Comparison of ENCODE assay signal across 1 cellular context in genomic region chr16:5097470-5098220, GRCh38.
TF ChIP-seq lines count a peak whose summit lies in the region.
"Not testable (repeated sequence)": the region's sequence is repeated elsewhere in the genome, so short reads cannot be mapped to it uniquely, and the experiment has no call there.

Gene EEF2KMT, minus strand, starts transcription at chr16:5097795. Its CDS starts 56 bp downstream, at chr16:5097739.

TF ChIP-seq in HepG2, 621 proteins besides CTCF, POLR2A, EP300 and RAD21 (continued from another document and continues in another):
- peak; percentile 98 for TF ChIP-seq ARID4A (CRISPR knock-in tag; IDR thresholded peaks at IDR 0.05; ENCODE audit: borderline replicate concordance)
- peak; percentile 93 for TF ChIP-seq ZNF275 (CRISPR knock-in tag; IDR thresholded peaks at IDR 0.05; ENCODE audit: borderline replicate concordance)
- 0 out of 2 replicates have a peak, but pooled peaks have one; percentile 71 for TF ChIP-seq ZNF746 (CRISPR knock-in tag; IDR thresholded peaks at IDR 0.05)
- TF ChIP-seq ARNTL (CRISPR knock-in tag; IDR thresholded peaks at IDR 0.05) = peak; percentile 85
- TF ChIP-seq ZBTB7A (CRISPR knock-in tag; IDR thresholded peaks at IDR 0.05) = peak; percentile 90
- not testable (repeated sequence) for TF ChIP-seq HNF4G (IDR thresholded peaks at IDR 0.05; ENCODE audit: borderline replicate concordance, low read depth, low read length); MAZ (IDR thresholded peaks at IDR 0.05; ENCODE audit: borderline replicate concordance, low read depth, low read length); ZHX2 (CRISPR knock-in tag; IDR thresholded peaks at IDR 0.05; ENCODE audit: borderline replicate concordance)
- peak; percentile 83; the same call in 1 of the 2 replicates for TF ChIP-seq HNF4G (CRISPR knock-in tag; IDR thresholded peaks at IDR 0.05; ENCODE audit: borderline replicate concordance, low read depth)
- peak; percentile 81 for TF ChIP-seq KMT2B (CRISPR knock-in tag; IDR thresholded peaks at IDR 0.05)
- peak; percentile 87 for TF ChIP-seq ZNF317 (CRISPR knock-in tag; IDR thresholded peaks at IDR 0.05)
- TF ChIP-seq IRX3 (CRISPR knock-in tag; IDR thresholded peaks at IDR 0.05; ENCODE audit: borderline replicate concordance, low read depth) = 0 out of 2 replicates have a peak, but pooled peaks have one; percentile 38
- TF ChIP-seq SMAD1 (CRISPR knock-in tag; IDR thresholded peaks at IDR 0.05; ENCODE audit: borderline replicate concordance, low read depth) = peak; percentile 90; the same call in 1 of the 2 replicates
- TF ChIP-seq MAX (IDR thresholded peaks at IDR 0.05) = peak; percentile 82
- peak; percentile 59 for TF ChIP-seq ZNF451 (CRISPR knock-in tag; IDR thresholded peaks at IDR 0.05)
- TF ChIP-seq ZNF772 (CRISPR knock-in tag; IDR thresholded peaks at IDR 0.05) = peak; percentile 84
- TF ChIP-seq, protein P1, sequence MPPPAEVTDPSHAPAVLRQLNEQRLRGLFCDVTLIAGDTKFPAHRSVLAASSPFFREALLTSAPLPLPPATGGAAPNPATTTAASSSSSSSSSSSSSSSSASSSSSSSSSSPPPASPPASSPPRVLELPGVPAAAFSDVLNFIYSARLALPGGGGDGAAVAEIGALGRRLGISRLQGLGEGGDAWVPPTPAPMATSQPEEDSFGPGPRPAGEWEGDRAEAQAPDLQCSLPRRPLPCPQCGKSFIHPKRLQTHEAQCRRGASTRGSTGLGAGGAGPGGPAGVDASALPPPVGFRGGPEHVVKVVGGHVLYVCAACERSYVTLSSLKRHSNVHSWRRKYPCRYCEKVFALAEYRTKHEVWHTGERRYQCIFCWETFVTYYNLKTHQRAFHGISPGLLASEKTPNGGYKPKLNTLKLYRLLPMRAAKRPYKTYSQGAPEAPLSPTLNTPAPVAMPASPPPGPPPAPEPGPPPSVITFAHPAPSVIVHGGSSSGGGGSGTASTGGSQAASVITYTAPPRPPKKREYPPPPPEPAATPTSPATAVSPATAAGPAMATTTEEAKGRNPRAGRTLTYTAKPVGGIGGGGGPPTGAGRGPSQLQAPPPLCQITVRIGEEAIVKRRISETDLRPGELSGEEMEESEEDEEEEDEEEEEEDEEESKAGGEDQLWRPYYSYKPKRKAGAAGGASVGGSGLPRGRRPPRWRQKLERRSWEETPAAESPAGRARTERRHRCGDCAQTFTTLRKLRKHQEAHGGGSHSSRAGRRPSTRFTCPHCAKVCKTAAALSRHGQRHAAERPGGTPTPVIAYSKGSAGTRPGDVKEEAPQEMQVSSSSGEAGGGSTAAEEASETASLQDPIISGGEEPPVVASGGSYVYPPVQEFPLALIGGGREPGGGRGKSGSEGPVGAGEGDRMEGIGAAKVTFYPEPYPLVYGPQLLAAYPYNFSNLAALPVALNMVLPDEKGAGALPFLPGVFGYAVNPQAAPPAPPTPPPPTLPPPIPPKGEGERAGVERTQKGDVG (CRISPR knock-in tag; IDR thresholded peaks at IDR 0.05; ENCODE audit: borderline replicate concordance) = 0 out of 2 replicates have a peak, but pooled peaks have one; percentile 57
- TF ChIP-seq, protein P2, sequence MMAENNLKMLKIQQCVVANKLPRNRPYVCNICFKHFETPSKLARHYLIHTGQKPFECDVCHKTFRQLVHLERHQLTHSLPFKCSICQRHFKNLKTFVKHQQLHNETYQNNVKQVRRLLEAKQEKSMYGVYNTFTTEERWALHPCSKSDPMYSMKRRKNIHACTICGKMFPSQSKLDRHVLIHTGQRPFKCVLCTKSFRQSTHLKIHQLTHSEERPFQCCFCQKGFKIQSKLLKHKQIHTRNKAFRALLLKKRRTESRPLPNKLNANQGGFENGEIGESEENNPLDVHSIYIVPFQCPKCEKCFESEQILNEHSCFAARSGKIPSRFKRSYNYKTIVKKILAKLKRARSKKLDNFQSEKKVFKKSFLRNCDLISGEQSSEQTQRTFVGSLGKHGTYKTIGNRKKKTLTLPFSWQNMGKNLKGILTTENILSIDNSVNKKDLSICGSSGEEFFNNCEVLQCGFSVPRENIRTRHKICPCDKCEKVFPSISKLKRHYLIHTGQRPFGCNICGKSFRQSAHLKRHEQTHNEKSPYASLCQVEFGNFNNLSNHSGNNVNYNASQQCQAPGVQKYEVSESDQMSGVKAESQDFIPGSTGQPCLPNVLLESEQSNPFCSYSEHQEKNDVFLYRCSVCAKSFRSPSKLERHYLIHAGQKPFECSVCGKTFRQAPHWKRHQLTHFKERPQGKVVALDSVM (CRISPR knock-in tag; IDR thresholded peaks at IDR 0.05) = peak; percentile 69; the same call in 1 of the 2 replicates
- TF ChIP-seq MAZ (CRISPR knock-in tag; IDR thresholded peaks at IDR 0.05; ENCODE audit: low read depth) = peak; percentile 67; the same call in 1 of the 2 replicates
- TF ChIP-seq STAG1 (CRISPR knock-in tag; IDR thresholded peaks at IDR 0.05) = peak; percentile 55
- peak; percentile 90; the same call in 1 of the 2 replicates for TF ChIP-seq DMAP1 (CRISPR knock-in tag; IDR thresholded peaks at IDR 0.05)
- peak; percentile 94 for TF ChIP-seq ZNF546 (CRISPR knock-in tag; conservative IDR thresholded peaks at IDR 0.05)
- TF ChIP-seq ZFAT (CRISPR knock-in tag; conservative IDR thresholded peaks at IDR 0.05) = peak; percentile 81
- TF ChIP-seq PAX8 (CRISPR knock-in tag; IDR thresholded peaks at IDR 0.05; ENCODE audit: borderline replicate concordance) = peak; percentile 97
- TF ChIP-seq THAP11 (CRISPR knock-in tag; IDR thresholded peaks at IDR 0.05) = peak; percentile 71
- peak; percentile 85 for TF ChIP-seq POGZ (CRISPR knock-in tag; IDR thresholded peaks at IDR 0.05)
- 0 out of 2 replicates have a peak, but pooled peaks have one; percentile 32 for TF ChIP-seq KDM3A (CRISPR knock-in tag; IDR thresholded peaks at IDR 0.05; ENCODE audit: low read depth)
- TF ChIP-seq ZC3H13 (CRISPR knock-in tag; IDR thresholded peaks at IDR 0.05) = peak; percentile 89
- TF ChIP-seq NFKBIZ (CRISPR knock-in tag; IDR thresholded peaks at IDR 0.05) = peak; percentile 40; the same call in 1 of the 2 replicates
- TF ChIP-seq SALL1 (CRISPR knock-in tag; IDR thresholded peaks at IDR 0.05) = peak; percentile 61; the same call in 1 of the 2 replicates
- TF ChIP-seq ZNF235 (CRISPR knock-in tag; IDR thresholded peaks at IDR 0.05; ENCODE audit: borderline replicate concordance) = peak; percentile 98; the same call in 1 of the 2 replicates
- 0 out of 2 replicates have a peak, but pooled peaks have one; percentile 56 for TF ChIP-seq ZBTB38 (CRISPR knock-in tag; IDR thresholded peaks at IDR 0.05)
- peak; percentile 38; the same call in 1 of the 2 replicates for TF ChIP-seq ZMYM4 (CRISPR knock-in tag; IDR thresholded peaks at IDR 0.05)
- peak; percentile 78 for TF ChIP-seq ZHX2 (IDR thresholded peaks at IDR 0.05; ENCODE audit: low read depth)
- TF ChIP-seq, protein P3, sequence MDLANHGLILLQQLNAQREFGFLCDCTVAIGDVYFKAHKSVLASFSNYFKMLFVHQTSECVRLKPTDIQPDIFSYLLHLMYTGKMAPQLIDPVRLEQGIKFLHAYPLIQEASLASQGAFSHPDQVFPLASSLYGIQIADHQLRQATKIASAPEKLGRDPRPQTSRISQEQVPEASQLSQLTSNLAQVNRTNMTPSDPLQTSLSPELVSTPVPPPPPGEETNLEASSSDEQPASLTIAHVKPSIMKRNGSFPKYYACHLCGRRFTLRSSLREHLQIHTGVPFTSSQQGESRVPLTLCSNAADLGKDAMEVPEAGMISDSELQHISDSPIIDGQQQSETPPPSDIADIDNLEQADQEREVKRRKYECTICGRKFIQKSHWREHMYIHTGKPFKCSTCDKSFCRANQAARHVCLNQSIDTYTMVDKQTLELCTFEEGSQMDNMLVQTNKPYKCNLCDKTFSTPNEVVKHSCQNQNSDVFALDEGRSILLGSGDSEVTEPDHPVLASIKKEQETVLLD (CRISPR knock-in tag; IDR thresholded peaks at IDR 0.05; ENCODE audit: low read depth) = 0 out of 2 replicates have a peak, but pooled peaks have one; percentile 52
- peak; percentile 89 for TF ChIP-seq HES4 (CRISPR knock-in tag; IDR thresholded peaks at IDR 0.05; ENCODE audit: borderline replicate concordance)
- TF ChIP-seq DRAP1 (CRISPR knock-in tag; IDR thresholded peaks at IDR 0.05) = peak; percentile 68
- peak; percentile 89; the same call in 1 of the 2 replicates for TF ChIP-seq PAWR (CRISPR knock-in tag; IDR thresholded peaks at IDR 0.05; ENCODE audit: borderline replicate concordance)
- peak; percentile 78 for TF ChIP-seq SPEN (CRISPR knock-in tag; IDR thresholded peaks at IDR 0.05; ENCODE audit: low read depth)
- TF ChIP-seq THAP7 (CRISPR knock-in tag; IDR thresholded peaks at IDR 0.05) = peak; percentile 70
- peak; percentile 68; the same call in 1 of the 2 replicates for TF ChIP-seq ZSCAN31 (CRISPR knock-in tag; IDR thresholded peaks at IDR 0.05; ENCODE audit: low read depth)
- TF ChIP-seq ZNF709 (CRISPR knock-in tag; IDR thresholded peaks at IDR 0.05) = peak; percentile 81; the same call in 1 of the 2 replicates
